Comparison of ENCODE assay signal across 12 cellular contexts in genomic region chr6:108732101-108732870, GRCh38.
DNase-seq lines count a peak whose midpoint lies in the region; ATAC-seq, FAIRE-seq and TF ChIP-seq lines count a peak whose summit lies in the region.
"Had no signal": no experiment of that assay in that cellular context is flagged by ENCODE, and none has a peak within 500 bp of the region (broad histone marks: within the 10 kb centered on the region; RNA-seq: fewer than 3 reads in every experiment).

No MANE protein-coding gene starts in this region.

- H3K4me2 ChIP-seq in keratinocyte (ENCODE audit: control insufficient read depth, extremely low read depth, insufficient read depth, low read depth, low read length): peak overlapping the region; percentile 32

- peak; percentile 5 for FAIRE-seq in keratinocyte (lab: Jason Lieb, UNC)

- no peak for TF ChIP-seq CTCF in WERI-Rb-1 (IDR thresholded peaks at IDR 0.05; ENCODE audit: low read depth, low read length)
- no peak for TF ChIP-seq CTCF in keratinocyte (optimal IDR thresholded peaks at IDR 0.05 in 1 of 3, IDR thresholded peaks at IDR 0.05 in 1 of 3, conservative IDR thresholded peaks at IDR 0.05 in 1 of 3; ENCODE audit: extremely low read depth in 1 of 3, insufficient read depth in 2 of 3, low read length in 3 of 3)

- H4K20me1 ChIP-seq in keratinocyte (ENCODE audit: control insufficient read depth, extremely low read depth, insufficient read depth, low read length): no peaks in the 10 kb centered on the region

- H3K4me3 ChIP-seq in WERI-Rb-1 (ENCODE audit: low read depth, low read length) (no peak overlapping the region), keratinocyte (ENCODE audit: control insufficient read depth in 2 of 3, extremely low read depth in 1 of 3, insufficient read depth in 2 of 3, low read depth in 1 of 3, low read length in 3 of 3) (no peak overlapping the region)
- H3K4me3 ChIP-seq: right lobe of liver, thyroid gland had no signal

- no peaks in the 10 kb centered on the region for H3K4me1 Mint-ChIP-seq in stimulated activated effector memory CD8-positive, alpha-beta T cell treated with anti-CD3 and anti-CD28 coated beads, Interleukin-12 subunit alpha, Interleukin-12 subunit beta, amount 100 ng/mL, for 72 hours
- H3K4me1 Mint-ChIP-seq: natural killer cell had no signal

- ATAC-seq in stimulated activated effector memory CD8-positive, alpha-beta T cell treated with anti-CD3 and anti-CD28 coated beads, Interleukin-12 subunit alpha, Interleukin-12 subunit beta, amount 100 ng/mL, for 72 hours: no peak
- ATAC-seq in HG02981 (IDR thresholded peaks at IDR 0.05; ENCODE audit: unreplicated experiment): no peak
- ATAC-seq: activated T-cell treated with anti-CD3 and anti-CD28 coated beads, Interleukin-2, amount 50 U/mL, for 4 hours; right lobe of liver had no signal

- H3K4me3 Mint-ChIP-seq in stimulated activated effector memory CD8-positive, alpha-beta T cell treated with anti-CD3 and anti-CD28 coated beads, Interleukin-12 subunit alpha, Interleukin-12 subunit beta, amount 100 ng/mL, for 72 hours: no peak overlapping the region
- H3K4me3 Mint-ChIP-seq: activated T-cell treated with anti-CD3 and anti-CD28 coated beads, Interleukin-2, amount 50 U/mL, for 4 hours; natural killer cell had no signal

- H3K27ac ChIP-seq in WERI-Rb-1 (no peak overlapping the region), keratinocyte (ENCODE audit: control insufficient read depth, insufficient read depth, low read length) (no peak overlapping the region)
- H3K27ac ChIP-seq: right lobe of liver, thyroid gland had no signal

- H2AFZ ChIP-seq in keratinocyte (ENCODE audit: control insufficient read depth, low read length): no peak overlapping the region

- H3K36me3 ChIP-seq in WERI-Rb-1 (no peaks in the 10 kb centered on the region), keratinocyte (ENCODE audit: control insufficient read depth in 2 of 2, extremely low read depth in 1 of 2, insufficient read depth in 2 of 2, low read length in 2 of 2) (no peaks in the 10 kb centered on the region)
- H3K36me3 ChIP-seq: right lobe of liver, thyroid gland had no signal

- H3K27me3 ChIP-seq in WERI-Rb-1 (ENCODE audit: insufficient read depth, low read depth, severe bottlenecking): no peaks in the 10 kb centered on the region
- no peaks in the 10 kb centered on the region for H3K27me3 ChIP-seq in keratinocyte (ENCODE audit: control insufficient read depth, extremely low read depth, insufficient read depth, low read length)
- H3K27me3 ChIP-seq: right lobe of liver, thyroid gland had no signal

- dilution Hi-C loops in keratinocyte (cut with MboI; ENCODE audit: extremely low pct_ligation_motif_present, low sequenced_read_pairs): no loop called here

- DNase-seq in A172 (ENCODE audit: low spot score) (peak; percentile 93), HT-29 (ENCODE audit: low spot score) (peak; percentile 62), WERI-Rb-1 (peak; percentile 19), keratinocyte (ENCODE audit: low read depth, low spot score) (no peak), erythroblast (lab: John Stamatoyannopoulos, UW) (no peak)
- DNase-seq in stimulated activated effector memory CD8-positive, alpha-beta T cell treated with anti-CD3 and anti-CD28 coated beads, Interleukin-12 subunit alpha, Interleukin-12 subunit beta, amount 100 ng/mL, for 72 hours (ENCODE audit: low spot score in 2 of 2): no peak
- DNase-seq in activated CD4-positive, CD25-positive, alpha-beta regulatory T cell treated with anti-CD3 and anti-CD28 coated beads, Interleukin-2, amount 50 U/mL, for 72 hours: no peak
- DNase-seq: activated T-cell treated with anti-CD3 and anti-CD28 coated beads, Interleukin-2, amount 50 U/mL, for 4 hours; natural killer cell; thyroid gland had no signal

- H3K36me3 Mint-ChIP-seq in stimulated activated effector memory CD8-positive, alpha-beta T cell treated with anti-CD3 and anti-CD28 coated beads, Interleukin-12 subunit alpha, Interleukin-12 subunit beta, amount 100 ng/mL, for 72 hours: no peaks in the 10 kb centered on the region
- H3K36me3 Mint-ChIP-seq: natural killer cell had no signal

- no peaks in the 10 kb centered on the region for H3K79me2 ChIP-seq in keratinocyte (ENCODE audit: control insufficient read depth, insufficient read depth, low read length)

- no peak overlapping the region for H3K27ac Mint-ChIP-seq in stimulated activated effector memory CD8-positive, alpha-beta T cell treated with anti-CD3 and anti-CD28 coated beads, Interleukin-12 subunit alpha, Interleukin-12 subunit beta, amount 100 ng/mL, for 72 hours
- H3K27ac Mint-ChIP-seq: natural killer cell had no signal

- peaks cover 31% of the 10 kb centered on the region for H3K4me1 ChIP-seq in keratinocyte (ENCODE audit: control insufficient read depth, extremely low read depth, insufficient read depth, low read length)

- TF ChIP-seq POLR2A in erythroblast (IDR thresholded peaks at IDR 0.05; ENCODE audit: low read length): no peak

- H3K9ac ChIP-seq in keratinocyte (ENCODE audit: control insufficient read depth, extremely low read depth, insufficient read depth, low read length): no peak overlapping the region

- H3K9me3 ChIP-seq in WERI-Rb-1 (ENCODE audit: severe bottlenecking) (no peaks in the 10 kb centered on the region), keratinocyte (ENCODE audit: control insufficient read depth, low read depth, low read length) (no peaks in the 10 kb centered on the region)
- H3K9me3 ChIP-seq: right lobe of liver, thyroid gland had no signal

- peaks cover 4% of the 10 kb centered on the region for H3K9me1 ChIP-seq in keratinocyte (ENCODE audit: control insufficient read depth, extremely low read depth, insufficient read depth, low read length)

- H3K9me3 Mint-ChIP-seq in stimulated activated effector memory CD8-positive, alpha-beta T cell treated with anti-CD3 and anti-CD28 coated beads, Interleukin-12 subunit alpha, Interleukin-12 subunit beta, amount 100 ng/mL, for 72 hours: no peaks in the 10 kb centered on the region
- H3K9me3 Mint-ChIP-seq: activated T-cell treated with anti-CD3 and anti-CD28 coated beads, Interleukin-2, amount 50 U/mL, for 4 hours; natural killer cell had no signal

Comparison
In these comparisons a context has a peak if more than half of its experiments do, and no peak if none do; other contexts are left out.
1. DNase-seq: peak in A172 (single experiment), HT-29 (single experiment) and WERI-Rb-1 (single experiment); none in keratinocyte (single experiment), erythroblast (0 of 2), stimulated activated effector memory CD8-positive, alpha-beta T cell treated with anti-CD3 and anti-CD28 coated beads, Interleukin-12 subunit alpha, Interleukin-12 subunit beta, amount 100 ng/mL, for 72 hours (0 of 2) and activated CD4-positive, CD25-positive, alpha-beta regulatory T cell treated with anti-CD3 and anti-CD28 coated beads, Interleukin-2, amount 50 U/mL, for 72 hours (single experiment).